11 cellular contexts compared by ENCODE assay signal in the genomic region with DNA sequence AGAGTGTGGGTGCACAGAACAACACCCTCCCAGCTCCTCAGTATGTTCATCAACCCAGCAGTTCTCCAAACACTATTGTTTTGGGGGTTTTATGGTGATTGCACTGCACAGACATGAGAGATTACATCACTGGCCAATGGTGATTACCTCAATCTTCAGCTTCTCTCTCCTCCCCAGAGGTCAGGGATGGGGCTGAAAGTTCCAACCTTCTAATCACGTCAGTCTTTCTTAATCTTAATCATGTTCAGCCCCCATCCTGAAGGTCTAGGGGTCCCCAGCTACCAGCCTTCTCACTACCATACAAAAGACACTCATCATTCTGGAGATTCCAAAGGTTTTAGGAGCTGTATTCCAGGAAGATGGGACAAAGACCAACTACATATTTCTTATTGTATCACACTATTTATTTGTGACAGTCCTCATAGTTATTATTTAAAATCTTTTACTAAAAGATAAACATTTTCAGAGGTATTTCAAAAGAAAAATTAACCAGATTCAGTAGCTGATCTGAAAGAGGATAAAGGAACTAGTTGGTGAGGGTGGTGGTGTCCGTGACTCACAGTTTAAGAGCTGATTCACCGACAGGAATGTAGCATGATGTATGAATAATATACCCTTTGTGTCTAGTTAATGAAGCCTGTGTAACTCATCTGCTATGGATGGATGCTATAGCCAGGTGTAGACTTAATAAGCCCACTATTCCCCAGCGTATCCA. TPM values are rescaled to one million over a fixed set of nuclear protein-coding genes. Genes with fewer than 3 reads are reported as not detected.
DNase-seq lines count a peak whose midpoint lies in the region; ATAC-seq and TF ChIP-seq lines count a peak whose summit lies in the region.
"Had no signal": no experiment of that assay in that cellular context is flagged by ENCODE, and none has a peak within 500 bp of the region (broad histone marks: within the 10 kb centered on the region; RNA-seq: fewer than 3 reads in every experiment).

No MANE protein-coding gene starts in this region.

- no peak overlapping the region for H3K4me3 ChIP-seq in astrocyte of the cerebellum (ENCODE audit: low read depth, low read length)

- ATAC-seq in HG03354 (IDR thresholded peaks at IDR 0.05; ENCODE audit: poor library complexity, severe bottlenecking, unreplicated experiment) (no peak), HG03045 (IDR thresholded peaks at IDR 0.05; ENCODE audit: unreplicated experiment) (no peak)
- ATAC-seq: right cardiac atrium had no signal

- TF ChIP-seq CTCF in astrocyte of the cerebellum (IDR thresholded peaks at IDR 0.05; ENCODE audit: low read depth, low read length, missing control alignments), result no peak

- DNase-seq in COLO829 (ENCODE audit: low spot score) (peak; percentile 97), M059J (ENCODE audit: low read depth) (peak; percentile 93), astrocyte of the cerebellum (ENCODE audit: low read depth) (peak; percentile 87), kidney glomerular epithelial cell (lab: John Stamatoyannopoulos, UW) (peak; percentile 95), NOMO-1 treated with DMSO at 0.1 percent for 48 hours (lab: John Stamatoyannopoulos, UW; ENCODE audit: unreplicated experiment) (no peak)
- no peak for DNase-seq in stimulated activated CD4-positive, alpha-beta T cell treated with anti-CD3 and anti-CD28 coated beads, Interleukin-4, amount 100 ng/mL, for 4 hours
- DNase-seq: activated T-cell treated with anti-CD3 and anti-CD28 coated beads, Interleukin-2, amount 50 U/mL, for 48 hours; central memory CD4-positive, alpha-beta T cell; right cardiac atrium had no signal

- in situ Hi-C loops in astrocyte of the cerebellum (cut with HindIII; ENCODE audit: low sequenced_read_pairs), result no loop called here

RNA-seq across cellular contexts. Expression of a gene that starts 35.6 kb away (rescaled TPM):
- total RNA-seq in M059J (2014; rRNA removed; shearing (Covaris generic)), result 2.5 TPM in 2 replicates

Comparison
In these comparisons a context has a peak if more than half of its experiments do, and no peak if none do; other contexts are left out.
1. DNase-seq: peak in COLO829 (single experiment), M059J (single experiment), astrocyte of the cerebellum (single experiment) and kidney glomerular epithelial cell (single experiment); none in stimulated activated CD4-positive, alpha-beta T cell treated with anti-CD3 and anti-CD28 coated beads, Interleukin-4, amount 100 ng/mL, for 4 hours (0 of 2) and NOMO-1 treated with DMSO at 0.1 percent for 48 hours (single experiment).